Comparison of ENCODE assay signal across 8 cellular contexts in the genomic region with DNA sequence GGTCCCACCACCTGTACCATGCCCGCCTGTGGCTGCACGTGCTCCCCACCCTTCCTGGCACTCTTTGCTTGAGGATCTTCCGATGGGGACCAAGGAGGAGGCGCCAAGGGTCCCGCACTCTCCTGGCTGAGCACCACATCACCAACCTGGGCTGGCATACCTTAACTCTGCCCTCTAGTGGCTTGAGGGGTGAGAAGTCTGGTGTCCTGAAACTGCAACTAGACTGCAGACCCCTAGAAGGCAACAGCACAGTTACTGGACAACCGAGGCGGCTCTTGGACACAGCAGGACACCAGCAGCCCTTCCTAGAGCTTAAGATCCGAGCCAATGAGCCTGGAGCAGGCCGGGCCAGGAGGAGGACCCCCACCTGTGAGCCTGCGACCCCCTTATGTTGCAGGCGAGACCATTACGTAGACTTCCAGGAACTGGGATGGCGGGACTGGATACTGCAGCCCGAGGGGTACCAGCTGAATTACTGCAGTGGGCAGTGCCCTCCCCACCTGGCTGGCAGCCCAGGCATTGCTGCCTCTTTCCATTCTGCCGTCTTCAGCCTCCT. TPM values are rescaled to one million over a fixed set of nuclear protein-coding genes. Genes with fewer than 3 reads are reported as not detected.
DNase-seq lines count a peak whose midpoint lies in the region; ATAC-seq and TF ChIP-seq lines count a peak whose summit lies in the region.

No MANE protein-coding gene starts in this region.

- H3K36me3 ChIP-seq in GM23338 (ENCODE audit: insufficient read depth) = no peaks in the 10 kb centered on the region
- no peaks in the 10 kb centered on the region for H3K36me3 ChIP-seq in iPS-15b (ENCODE audit: control insufficient read depth, insufficient read depth, low read length)

- peaks cover 22% of the 10 kb centered on the region for H3F3A ChIP-seq in GM23338 (replicated peaks; ENCODE audit: low read depth)

- H3K9me3 Mint-ChIP-seq in GM23338 = no peaks in the 10 kb centered on the region; the same call in 2 of the 3 replicates
- H3K9me3 Mint-ChIP-seq in activated T-helper 2 cell treated with anti-CD3 and anti-CD28 coated beads, Interferon-gamma antibody, Interleukin-2, Interleukin-4, amounts not matched to agents 10 μg/mL and 5 μg/mL and 100 μg/mL, durations not matched to agents 14 hours and 24 hours and 36 hours = no peaks in the 10 kb centered on the region
- no peaks in the 10 kb centered on the region for H3K9me3 Mint-ChIP-seq in stimulated activated memory B cell treated with anti-CD40 and anti-IgM and Interleukin-4, amounts not matched to agents 10 μg/mL and 1 μg/mL and 100 μg/mL, for 72 hours

- H3K36me3 Mint-ChIP-seq in GM23338 (ENCODE audit: low read depth) = peaks cover 23% of the 10 kb centered on the region
- H3K36me3 Mint-ChIP-seq in activated T-helper 2 cell treated with anti-CD3 and anti-CD28 coated beads, Interferon-gamma antibody, Interleukin-2, Interleukin-4, amounts not matched to agents 10 μg/mL and 5 μg/mL and 100 μg/mL, durations not matched to agents 14 hours and 24 hours and 36 hours (ENCODE audit: low read depth) = no peaks in the 10 kb centered on the region
- no peaks in the 10 kb centered on the region for H3K36me3 Mint-ChIP-seq in stimulated activated memory B cell treated with anti-CD40 and anti-IgM and Interleukin-4, amounts not matched to agents 10 μg/mL and 1 μg/mL and 100 μg/mL, for 72 hours

- H3K27ac Mint-ChIP-seq in GM23338 = peak overlapping the region; percentile 100
- no peak overlapping the region for H3K27ac Mint-ChIP-seq in activated T-helper 2 cell treated with anti-CD3 and anti-CD28 coated beads, Interferon-gamma antibody, Interleukin-2, Interleukin-4, amounts not matched to agents 10 μg/mL and 5 μg/mL and 100 μg/mL, durations not matched to agents 14 hours and 24 hours and 36 hours
- H3K27ac Mint-ChIP-seq in stimulated activated memory B cell treated with anti-CD40 and anti-IgM and Interleukin-4, amounts not matched to agents 10 μg/mL and 1 μg/mL and 100 μg/mL, for 72 hours = peak overlapping the region; percentile 82

- ATAC-seq in GM23338 = peak; percentile 38
- ATAC-seq in stimulated activated memory B cell treated with anti-CD40 and anti-IgM and Interleukin-4, amounts not matched to agents 10 μg/mL and 1 μg/mL and 100 μg/mL, for 72 hours = peak; percentile 55
- no peak for ATAC-seq in GM19467 (IDR thresholded peaks at IDR 0.05; ENCODE audit: unreplicated experiment)
- ATAC-seq in GM19397 (IDR thresholded peaks at IDR 0.05; ENCODE audit: unreplicated experiment) = no peak

- no peak overlapping the region for H2AFZ ChIP-seq in GM23338

- TF ChIP-seq CTCF in GM23338 (conservative IDR thresholded peaks at IDR 0.05; ENCODE audit: low read depth in 2 of 2) = peak; percentile 77 to 89

- DNase-seq in EH (ENCODE audit: low read depth) (peak; percentile 62), GM23338 (ENCODE audit: low spot score) (peak; percentile 93), NCI-H526 treated with DMSO at 0.1 percent for 48 hours (lab: John Stamatoyannopoulos, UW) (peak; percentile 44)
- peak; percentile 36 for DNase-seq in activated T-helper 2 cell treated with anti-CD3 and anti-CD28 coated beads, Interferon-gamma antibody, Interleukin-2, Interleukin-4, amounts not matched to agents 10 μg/mL and 5 μg/mL and 100 μg/mL, durations not matched to agents 14 hours and 24 hours and 36 hours (ENCODE audit: low spot score)

- peak overlapping the region; percentile 82 for H3K4me3 Mint-ChIP-seq in GM23338
- peak overlapping the region; percentile 72 for H3K4me3 Mint-ChIP-seq in activated T-helper 2 cell treated with anti-CD3 and anti-CD28 coated beads, Interferon-gamma antibody, Interleukin-2, Interleukin-4, amounts not matched to agents 10 μg/mL and 5 μg/mL and 100 μg/mL, durations not matched to agents 14 hours and 24 hours and 36 hours (ENCODE audit: low read depth)
- H3K4me3 Mint-ChIP-seq in stimulated activated memory B cell treated with anti-CD40 and anti-IgM and Interleukin-4, amounts not matched to agents 10 μg/mL and 1 μg/mL and 100 μg/mL, for 72 hours = peak overlapping the region; percentile 86

- H3K79me2 ChIP-seq in GM23338 (replicated peaks; ENCODE audit: insufficient read depth) = peaks cover 23% of the 10 kb centered on the region

- peaks cover 63% of the 10 kb centered on the region for H3K4me1 Mint-ChIP-seq in GM23338
- peaks cover 36% of the 10 kb centered on the region for H3K4me1 Mint-ChIP-seq in activated T-helper 2 cell treated with anti-CD3 and anti-CD28 coated beads, Interferon-gamma antibody, Interleukin-2, Interleukin-4, amounts not matched to agents 10 μg/mL and 5 μg/mL and 100 μg/mL, durations not matched to agents 14 hours and 24 hours and 36 hours (ENCODE audit: low read depth)
- H3K4me1 Mint-ChIP-seq in stimulated activated memory B cell treated with anti-CD40 and anti-IgM and Interleukin-4, amounts not matched to agents 10 μg/mL and 1 μg/mL and 100 μg/mL, for 72 hours = peaks cover 56% of the 10 kb centered on the region

- H3K27me3 ChIP-seq in GM23338 (ENCODE audit: insufficient read depth) (no peaks in the 10 kb centered on the region), iPS-15b (ENCODE audit: control insufficient read depth, insufficient read depth, low read length) (no peaks in the 10 kb centered on the region)

- H3K4me2 ChIP-seq in GM23338 = peak overlapping the region; percentile 99

- no peaks in the 10 kb centered on the region for H3K9me2 ChIP-seq in GM23338 (ENCODE audit: insufficient read depth)

- H3K27ac ChIP-seq in GM23338 (ENCODE audit: low read depth) = peak overlapping the region; percentile 82

- H3K27me3 Mint-ChIP-seq in GM23338 (ENCODE audit: insufficient read depth, low read depth, poor library complexity) = peaks cover 40% of the 10 kb centered on the region
- H3K27me3 Mint-ChIP-seq in activated T-helper 2 cell treated with anti-CD3 and anti-CD28 coated beads, Interferon-gamma antibody, Interleukin-2, Interleukin-4, amounts not matched to agents 10 μg/mL and 5 μg/mL and 100 μg/mL, durations not matched to agents 14 hours and 24 hours and 36 hours (ENCODE audit: low read depth) = peaks cover 8% of the 10 kb centered on the region
- no peaks in the 10 kb centered on the region for H3K27me3 Mint-ChIP-seq in stimulated activated memory B cell treated with anti-CD40 and anti-IgM and Interleukin-4, amounts not matched to agents 10 μg/mL and 1 μg/mL and 100 μg/mL, for 72 hours

- intact Hi-C loops in activated T-helper 2 cell treated with anti-CD3 and anti-CD28 coated beads, Interferon-gamma antibody, Interleukin-2, Interleukin-4, amounts not matched to agents 10 μg/mL and 5 μg/mL and 100 μg/mL, durations not matched to agents 14 hours and 24 hours and 36 hours (cut with micrococcal nuclease) = loop anchor here (5.0 kb wide), 1 partner anchor 174 kb away; no protein-coding TSS in a partner anchor

- peak overlapping the region; percentile 86 for H3K4me3 ChIP-seq in GM23338
- peak overlapping the region; percentile 56 for H3K4me3 ChIP-seq in iPS-15b (ENCODE audit: low read depth, low read length)

- H3K9me3 ChIP-seq in iPS-15b (ENCODE audit: control insufficient read depth, insufficient read depth, low read length) = no peaks in the 10 kb centered on the region

- peaks cover 60% of the 10 kb centered on the region for H3K4me1 ChIP-seq in GM23338 (ENCODE audit: insufficient read depth)
- peaks cover 22% of the 10 kb centered on the region for H3K4me1 ChIP-seq in iPS-15b (ENCODE audit: control insufficient read depth, insufficient read depth, low read length)

- no peaks in the 10 kb centered on the region for H4K20me1 ChIP-seq in GM23338 (replicated peaks; ENCODE audit: insufficient read depth)

- H3K9ac ChIP-seq in iPS-15b (ENCODE audit: low read depth, low read length) = no peak overlapping the region

TF ChIP-seq in GM23338, 12 proteins besides CTCF, POLR2A, EP300 and RAD21 (continues in another document):
- no peak for TF ChIP-seq CREB1 (CRISPR knock-in tag; IDR thresholded peaks at IDR 0.05; ENCODE audit: low read depth)

RNA-seq across cellular contexts. Expression of a gene that starts 1.1 kb away (rescaled TPM):
- 19.4 and 29.0 TPM in 2 replicates for total RNA-seq in GM23338 (2014; rRNA removed; shearing (Covaris generic))
- 5.6 and 7.4 TPM in 2 replicates for polyA plus RNA-seq in GM23338 (2016; fragmentation: Nextera tagmentation; extraction: Ambion mirVana)
- 0.25 and 0.39 TPM in 2 replicates for total RNA-seq in activated T-helper 2 cell treated with anti-CD3 and anti-CD28 coated beads, Interferon-gamma antibody, Interleukin-2, Interleukin-4, amounts not matched to agents 10 μg/mL and 5 μg/mL and 100 μg/mL, durations not matched to agents 14 hours and 24 hours and 36 hours

RNA-seq across cellular contexts. Expression of a gene that starts 3.4 kb away (rescaled TPM):
- 16.1 and 18.1 TPM in 2 replicates for total RNA-seq in GM23338 (2014; rRNA removed; shearing (Covaris generic))
- 4.8 and 5.6 TPM in 2 replicates for polyA plus RNA-seq in GM23338 (2016; fragmentation: Nextera tagmentation; extraction: Ambion mirVana)
- total RNA-seq in activated T-helper 2 cell treated with anti-CD3 and anti-CD28 coated beads, Interferon-gamma antibody, Interleukin-2, Interleukin-4, amounts not matched to agents 10 μg/mL and 5 μg/mL and 100 μg/mL, durations not matched to agents 14 hours and 24 hours and 36 hours = 1.3 and 1.5 TPM in 2 replicates

RNA-seq across cellular contexts. Expression of a gene that starts 21.6 kb away (rescaled TPM):
- not detected in 2 replicates for total RNA-seq in GM23338 (2014; rRNA removed; shearing (Covaris generic))
- 0.53 TPM in 1 of 2 replicates, not detected in the other for polyA plus RNA-seq in GM23338 (2016; fragmentation: Nextera tagmentation; extraction: Ambion mirVana)
- 0.14 TPM in 2 replicates for total RNA-seq in activated T-helper 2 cell treated with anti-CD3 and anti-CD28 coated beads, Interferon-gamma antibody, Interleukin-2, Interleukin-4, amounts not matched to agents 10 μg/mL and 5 μg/mL and 100 μg/mL, durations not matched to agents 14 hours and 24 hours and 36 hours

RNA-seq across cellular contexts. Expression of a gene that starts 23.4 kb away (rescaled TPM):
- total RNA-seq in GM23338 (2014; rRNA removed; shearing (Covaris generic)) = 4.6 and 7.1 TPM in 2 replicates
- polyA plus RNA-seq in GM23338 (2016; fragmentation: Nextera tagmentation; extraction: Ambion mirVana) = 4.5 and 4.9 TPM in 2 replicates
- 105 and 106 TPM in 2 replicates for total RNA-seq in activated T-helper 2 cell treated with anti-CD3 and anti-CD28 coated beads, Interferon-gamma antibody, Interleukin-2, Interleukin-4, amounts not matched to agents 10 μg/mL and 5 μg/mL and 100 μg/mL, durations not matched to agents 14 hours and 24 hours and 36 hours

RNA-seq across cellular contexts. Expression of a gene that starts 25.4 kb away (rescaled TPM):
- total RNA-seq in GM23338 (2014; rRNA removed; shearing (Covaris generic)) = 17.7 and 19.6 TPM in 2 replicates
- 9.6 and 10.2 TPM in 2 replicates for polyA plus RNA-seq in GM23338 (2016; fragmentation: Nextera tagmentation; extraction: Ambion mirVana)
- 44.9 and 46.9 TPM in 2 replicates for total RNA-seq in activated T-helper 2 cell treated with anti-CD3 and anti-CD28 coated beads, Interferon-gamma antibody, Interleukin-2, Interleukin-4, amounts not matched to agents 10 μg/mL and 5 μg/mL and 100 μg/mL, durations not matched to agents 14 hours and 24 hours and 36 hours

Comparison
In these comparisons a context has a peak if more than half of its experiments do, and no peak if none do; other contexts are left out.
1. DNase-seq: peak in every context shown above with its lines; median percentile 93 in GM23338; 62 in EH; 44 in NCI-H526 treated with DMSO at 0.1 percent for 48 hours; 36 in activated T-helper 2 cell treated with anti-CD3 and anti-CD28 coated beads, Interferon-gamma antibody, Interleukin-2, Interleukin-4, amounts not matched to agents 10 μg/mL and 5 μg/mL and 100 μg/mL, durations not matched to agents 14 hours and 24 hours and 36 hours.
2. ATAC-seq: peak in GM23338 (single experiment) and stimulated activated memory B cell treated with anti-CD40 and anti-IgM and Interleukin-4, amounts not matched to agents 10 μg/mL and 1 μg/mL and 100 μg/mL, for 72 hours (single experiment); none in GM19467 (single experiment) and GM19397 (single experiment).
3. RNA of a gene that starts 1.1 kb away (total RNA-seq): 19.4 to 29.0 TPM in GM23338; 0.25 to 0.39 TPM in activated T-helper 2 cell treated with anti-CD3 and anti-CD28 coated beads, Interferon-gamma antibody, Interleukin-2, Interleukin-4, amounts not matched to agents 10 μg/mL and 5 μg/mL and 100 μg/mL, durations not matched to agents 14 hours and 24 hours and 36 hours; every median in the first group is over 10 times any median in the second.
4. Peak in every context shown above with its lines, with median percentiles within 50 percentile points of each other: H3K4me3 Mint-ChIP-seq.